ENCODE assay signal across 2 cellular contexts in genomic region chr4:63700569-63700968, GRCh38.
TF ChIP-seq lines count a peak whose summit lies in the region.

No MANE protein-coding gene starts in this region.

TF ChIP-seq in GM23338, 12 proteins besides CTCF, POLR2A, EP300 and RAD21:
- TF ChIP-seq ZNF331 (CRISPR knock-in tag; IDR thresholded peaks at IDR 0.05; ENCODE audit: low read depth) (no peak), EZH2phosphoT487 (IDR thresholded peaks at IDR 0.05; ENCODE audit: unreplicated experiment) (no peak), JUNB (IDR thresholded peaks at IDR 0.05; ENCODE audit: unreplicated experiment) (no peak), POLR2AphosphoS5 (IDR thresholded peaks at IDR 0.05; ENCODE audit: low read depth) (no peak), EZH2 (IDR thresholded peaks at IDR 0.05; ENCODE audit: low read depth, unreplicated experiment) (no peak), STAT1 (IDR thresholded peaks at IDR 0.05; ENCODE audit: unreplicated experiment) (no peak), CREB1 (CRISPR knock-in tag; IDR thresholded peaks at IDR 0.05; ENCODE audit: low read depth) (no peak), ZNF114 (CRISPR knock-in tag; IDR thresholded peaks at IDR 0.05) (no peak), NANOG (IDR thresholded peaks at IDR 0.05; ENCODE audit: borderline replicate concordance) (no peak), ZNF462 (CRISPR knock-in tag; IDR thresholded peaks at IDR 0.05) (no peak), ETS1 (IDR thresholded peaks at IDR 0.05) (no peak), REST (IDR thresholded peaks at IDR 0.05; ENCODE audit: unreplicated experiment) (no peak)

TF ChIP-seq in IMR-90, 13 proteins besides CTCF, POLR2A, EP300 and RAD21:
- TF ChIP-seq CHD1 (IDR thresholded peaks at IDR 0.05; ENCODE audit: low read depth, low read length) (no peak), MAFK (IDR thresholded peaks at IDR 0.05; ENCODE audit: low read depth, low read length) (no peak), NFE2L2 (IDR thresholded peaks at IDR 0.05; ENCODE audit: low read depth, low read length) (no peak), RFX5 (IDR thresholded peaks at IDR 0.05; ENCODE audit: low read depth, low read length) (no peak), BHLHE40 (IDR thresholded peaks at IDR 0.05; ENCODE audit: low read depth, low read length) (no peak), MXI1 (IDR thresholded peaks at IDR 0.05; ENCODE audit: borderline replicate concordance, low read depth, low read length) (no peak), FOS (IDR thresholded peaks at IDR 0.05; ENCODE audit: low read depth, low read length) (no peak), SMC3 (IDR thresholded peaks at IDR 0.05; ENCODE audit: low read depth, low read length) (no peak), RCOR1 (IDR thresholded peaks at IDR 0.05; ENCODE audit: insufficient replicate concordance, low read length) (no peak)
